ENCODE assay signal across 10 cellular contexts in genomic region chr13:67223742-67224141, GRCh38. TPM values are rescaled to one million over a fixed set of nuclear protein-coding genes. Genes with fewer than 3 reads are reported as not detected.
DNase-seq lines count a peak whose midpoint lies in the region; ATAC-seq, FAIRE-seq and TF ChIP-seq lines count a peak whose summit lies in the region.
"Had no signal": no experiment of that assay in that cellular context is flagged by ENCODE, and none has a peak within 500 bp of the region (broad histone marks: within the 10 kb centered on the region; RNA-seq: fewer than 3 reads in every experiment).

No MANE protein-coding gene starts in this region.

- H3K36me3 Mint-ChIP-seq in HFFc6 (ENCODE audit: low read depth) = no peaks in the 10 kb centered on the region
- no peaks in the 10 kb centered on the region for H3K36me3 Mint-ChIP-seq in stimulated activated memory B cell treated with anti-CD40 and anti-IgM and Interleukin-4, amounts not matched to agents 10 μg/mL and 1 μg/mL and 100 μg/mL, for 72 hours
- no peaks in the 10 kb centered on the region for H3K36me3 Mint-ChIP-seq in effector memory CD8-positive, alpha-beta T cell (ENCODE audit: insufficient read depth)

- intact Hi-C loops in kidney (cut with DNase I) = no loop called here

- peaks cover 13% of the 10 kb centered on the region; the same call in 1 of the 2 replicates for H3K27me3 ChIP-seq in H7 (ENCODE audit: control insufficient read depth, insufficient read depth, low read length)

- no peak for FAIRE-seq in kidney (lab: Jason Lieb, UNC)

- peaks cover 0 to 8% of the 10 kb centered on the region in 2 donors for H3K4me1 ChIP-seq in kidney (ENCODE audit: control insufficient read depth in 1 of 2, insufficient read depth in 1 of 2, low read depth in 1 of 2, low read length in 2 of 2)

- H3K4me3 ChIP-seq in astrocyte of the cerebellum (ENCODE audit: low read depth, low read length) = peak overlapping the region; percentile 1
- H3K4me3 ChIP-seq in kidney (ENCODE audit: low read length in 2 of 2) = peak overlapping the region; percentile 46 to 53
- H3K4me3 ChIP-seq in H7 (ENCODE audit: insufficient read depth, low read depth, low read length) = no peak overlapping the region

- ATAC-seq in stimulated activated memory B cell treated with anti-CD40 and anti-IgM and Interleukin-4, amounts not matched to agents 10 μg/mL and 1 μg/mL and 100 μg/mL, for 72 hours = no peak
- ATAC-seq in effector memory CD8-positive, alpha-beta T cell (replicated peaks) = no peak

- H3K4me1 Mint-ChIP-seq in HFFc6 (ENCODE audit: low read depth) = peaks cover 29% of the 10 kb centered on the region
- H3K4me1 Mint-ChIP-seq in stimulated activated memory B cell treated with anti-CD40 and anti-IgM and Interleukin-4, amounts not matched to agents 10 μg/mL and 1 μg/mL and 100 μg/mL, for 72 hours = peaks cover 6% of the 10 kb centered on the region
- H3K4me1 Mint-ChIP-seq in effector memory CD8-positive, alpha-beta T cell (ENCODE audit: low read depth in 2 of 2) = peaks cover 2 to 4% of the 10 kb centered on the region in 2 donors
- H3K4me1 Mint-ChIP-seq: central memory CD8-positive, alpha-beta T cell had no signal

- H3K27ac Mint-ChIP-seq in HFFc6 = no peak overlapping the region
- H3K27ac Mint-ChIP-seq in stimulated activated memory B cell treated with anti-CD40 and anti-IgM and Interleukin-4, amounts not matched to agents 10 μg/mL and 1 μg/mL and 100 μg/mL, for 72 hours = no peak overlapping the region
- H3K27ac Mint-ChIP-seq in effector memory CD8-positive, alpha-beta T cell = no peak overlapping the region
- H3K27ac Mint-ChIP-seq: activated T-helper 1 cell treated with anti-CD3 and anti-CD28 coated beads, Interleukin-12 subunit alpha, Interleukin-12 subunit beta, Interleukin-2, Interleukin-4 antibody, amounts not matched to agents 30 ng/mL and 10 ng/mL and 1 ng/mL, durations not matched to agents 14 hours and 24 hours and 36 hours had no signal

- H3K9me3 ChIP-seq in kidney (ENCODE audit: control insufficient read depth in 1 of 2, low read length in 2 of 2) = no peaks in the 10 kb centered on the region

- no peak overlapping the region for H3K9ac ChIP-seq in kidney (ENCODE audit: low read length in 2 of 2)

- H3K4me3 Mint-ChIP-seq in HFFc6 = peak overlapping the region; percentile 42
- peak overlapping the region; percentile 16 for H3K4me3 Mint-ChIP-seq in stimulated activated memory B cell treated with anti-CD40 and anti-IgM and Interleukin-4, amounts not matched to agents 10 μg/mL and 1 μg/mL and 100 μg/mL, for 72 hours
- no peak overlapping the region for H3K4me3 Mint-ChIP-seq in effector memory CD8-positive, alpha-beta T cell
- H3K4me3 Mint-ChIP-seq: activated T-helper 1 cell treated with anti-CD3 and anti-CD28 coated beads, Interleukin-12 subunit alpha, Interleukin-12 subunit beta, Interleukin-2, Interleukin-4 antibody, amounts not matched to agents 30 ng/mL and 10 ng/mL and 1 ng/mL, durations not matched to agents 14 hours and 24 hours and 36 hours; central memory CD8-positive, alpha-beta T cell had no signal

- no peaks in the 10 kb centered on the region for H3K9me3 Mint-ChIP-seq in HFFc6
- no peaks in the 10 kb centered on the region for H3K9me3 Mint-ChIP-seq in stimulated activated memory B cell treated with anti-CD40 and anti-IgM and Interleukin-4, amounts not matched to agents 10 μg/mL and 1 μg/mL and 100 μg/mL, for 72 hours
- H3K9me3 Mint-ChIP-seq in effector memory CD8-positive, alpha-beta T cell = peaks cover 0 to 1% of the 10 kb centered on the region in 2 donors
- H3K9me3 Mint-ChIP-seq: activated T-helper 1 cell treated with anti-CD3 and anti-CD28 coated beads, Interleukin-12 subunit alpha, Interleukin-12 subunit beta, Interleukin-2, Interleukin-4 antibody, amounts not matched to agents 30 ng/mL and 10 ng/mL and 1 ng/mL, durations not matched to agents 14 hours and 24 hours and 36 hours; central memory CD8-positive, alpha-beta T cell had no signal

- H3K27ac ChIP-seq in kidney (ENCODE audit: low read depth in 2 of 2, low read length in 2 of 2) = no peak overlapping the region

- TF ChIP-seq CTCF in HFFc6 (IDR thresholded peaks at IDR 0.05) = no peak
- TF ChIP-seq CTCF in astrocyte of the cerebellum (IDR thresholded peaks at IDR 0.05; ENCODE audit: low read depth, low read length, missing control alignments) = no peak
- no peak for TF ChIP-seq CTCF in kidney (IDR thresholded peaks at IDR 0.05; ENCODE audit: borderline replicate concordance, extremely low read depth, insufficient read depth)

- H3K36me3 ChIP-seq in kidney (ENCODE audit: control insufficient read depth in 1 of 2, insufficient read depth in 2 of 2, low read length in 2 of 2) = no peaks in the 10 kb centered on the region
- H3K36me3 ChIP-seq in H7 (replicated peaks; ENCODE audit: control insufficient read depth, insufficient read depth, low read length) = no peaks in the 10 kb centered on the region

- in situ Hi-C loops in astrocyte of the cerebellum (cut with HindIII; ENCODE audit: low sequenced_read_pairs) = no loop called here

- H3K27me3 Mint-ChIP-seq in HFFc6 (ENCODE audit: insufficient read depth) = no peaks in the 10 kb centered on the region
- no peaks in the 10 kb centered on the region for H3K27me3 Mint-ChIP-seq in stimulated activated memory B cell treated with anti-CD40 and anti-IgM and Interleukin-4, amounts not matched to agents 10 μg/mL and 1 μg/mL and 100 μg/mL, for 72 hours
- H3K27me3 Mint-ChIP-seq in effector memory CD8-positive, alpha-beta T cell = peaks cover 0 to 6% of the 10 kb centered on the region in 2 donors
- H3K27me3 Mint-ChIP-seq: central memory CD8-positive, alpha-beta T cell had no signal

- DNase-seq in HFFc6 (no peak), astrocyte of the cerebellum (ENCODE audit: low read depth) (no peak), kidney (no peak), globus pallidus (ENCODE audit: low spot score) (no peak), H7 (no peak), GM19238 (ENCODE audit: insufficient read length, low spot score) (no peak)
- DNase-seq in effector memory CD8-positive, alpha-beta T cell = no peak

RNA-seq across cellular contexts. Expression of gene PCDH9, which starts 6.4 kb away (rescaled TPM):
- total RNA-seq in HFFc6 (2021; fragmentation: NEBNext Ultra II Directional; extraction: Animal tissue kit (Norgen Biotek cat#: 25700)) = 1 to 10 TPM; 2.0 to 6.7 (median 2.6) TPM
- total RNA-seq in kidney = 9.5 TPM
- polyA plus RNA-seq in kidney (ENCODE audit: insufficient read depth, low read depth, low replicate concordance) = 1.6 TPM
- total RNA-seq in H7 (2014; rRNA removed; shearing (Covaris generic)) = 0.07 and 0.14 TPM in 2 replicates

Comparison
In these comparisons a context has a peak if more than half of its experiments do, and no peak if none do; other contexts are left out.
1. H3K4me3 Mint-ChIP-seq: peak in HFFc6 (single experiment) and stimulated activated memory B cell treated with anti-CD40 and anti-IgM and Interleukin-4, amounts not matched to agents 10 μg/mL and 1 μg/mL and 100 μg/mL, for 72 hours (single experiment); none in effector memory CD8-positive, alpha-beta T cell (0 of 2).